ENCODE assay signal across 20 cellular contexts in genomic region chr7:84535584-84536255, GRCh38.
DNase-seq lines count a peak whose midpoint lies in the region; ATAC-seq, FAIRE-seq and TF ChIP-seq lines count a peak whose summit lies in the region.
"Had no signal": no experiment of that assay in that cellular context is flagged by ENCODE, and none has a peak within 500 bp of the region (broad histone marks: within the 10 kb centered on the region; RNA-seq: fewer than 3 reads in every experiment).

No MANE protein-coding gene starts in this region.

- H3K4me2 ChIP-seq in A549 (peak overlapping the region; percentile 76), mesendoderm (ENCODE audit: low read length) (no peak overlapping the region)

- H3K4me1 ChIP-seq in A549 (peaks cover 45% of the 10 kb centered on the region), mesendoderm (ENCODE audit: control insufficient read depth, low read depth, low read length) (peaks cover 5% of the 10 kb centered on the region)

- POLR2A ChIA-PET in A549 (lab: Yijun Ruan, JAX), result no interaction called here

- H3K9me3 Mint-ChIP-seq in activated T-cell treated with anti-CD3 and anti-CD28 coated beads, Interleukin-2, amount 50 U/mL, for 4 hours, result no peaks in the 10 kb centered on the region

- H3K9me3 ChIP-seq in A549, result no peaks in the 10 kb centered on the region

- H3K9ac ChIP-seq in mesendoderm (ENCODE audit: low read length), result no peak overlapping the region

- no peak overlapping the region for H4K8ac ChIP-seq in mesendoderm (ENCODE audit: low read depth, low read length)

- no peaks in the 10 kb centered on the region for H3K36me3 Mint-ChIP-seq in activated T-cell treated with anti-CD3 and anti-CD28 coated beads, Interleukin-2, amount 50 U/mL, for 4 hours (ENCODE audit: insufficient read depth)

- peak; percentile 74 to 75 for ATAC-seq in A549
- ATAC-seq in activated T-cell treated with anti-CD3 and anti-CD28 coated beads, Interleukin-2, amount 50 U/mL, for 4 hours, result no peak

- H3K23ac ChIP-seq in mesendoderm (ENCODE audit: low read length), result no peak overlapping the region

- H2AK5ac ChIP-seq in mesendoderm (ENCODE audit: low read length), result no peak overlapping the region

- H2BK15ac ChIP-seq in mesendoderm (replicated peaks; ENCODE audit: low read depth), result no peak overlapping the region

- H3K56ac ChIP-seq in mesendoderm (ENCODE audit: low read length), result no peak overlapping the region

- no peak overlapping the region for H3K4me3 Mint-ChIP-seq in activated T-cell treated with anti-CD3 and anti-CD28 coated beads, Interleukin-2, amount 50 U/mL, for 4 hours

- H3K4me1 Mint-ChIP-seq in activated T-cell treated with anti-CD3 and anti-CD28 coated beads, Interleukin-2, amount 50 U/mL, for 4 hours (ENCODE audit: low read depth), result no peaks in the 10 kb centered on the region

- no peaks in the 10 kb centered on the region for H3K79me1 ChIP-seq in mesendoderm (ENCODE audit: low read length)

- H3K27me3 ChIP-seq in mesendoderm (ENCODE audit: insufficient read depth, low read length, poor library complexity), result no peaks in the 10 kb centered on the region

- no peak overlapping the region for H2BK120ac ChIP-seq in mesendoderm (ENCODE audit: low read depth, low read length)

- no peaks in the 10 kb centered on the region for H3K36me3 ChIP-seq in mesendoderm (ENCODE audit: control insufficient read depth, insufficient read depth, low read length)

- TF ChIP-seq POLR2A in A549 (IDR thresholded peaks at IDR 0.05; ENCODE audit: low read length), result no peak
- TF ChIP-seq POLR2A in erythroblast (IDR thresholded peaks at IDR 0.05; ENCODE audit: low read length), result no peak

- 19% methylated on average over 3 of the region's 3 CpGs for WGBS in A549 (ENCODE audit: missing lambda C conversion rate)
- no CpG with 5 or more reads among the region's 3 CpGs for WGBS in mesendoderm (ENCODE audit: extremely low coverage, insufficient coverage, low lambda C conversion rate)

- H3K4ac ChIP-seq in mesendoderm (ENCODE audit: low read depth, low read length), result no peak overlapping the region

- H3K27me3 Mint-ChIP-seq in activated T-cell treated with anti-CD3 and anti-CD28 coated beads, Interleukin-2, amount 50 U/mL, for 4 hours (ENCODE audit: low read depth), result no peaks in the 10 kb centered on the region

- H2BK5ac ChIP-seq in mesendoderm (ENCODE audit: low read length), result no peak overlapping the region

- TF ChIP-seq RAD21 in A549 (conservative IDR thresholded peaks at IDR 0.05 in 1 of 2, IDR thresholded peaks at IDR 0.05 in 1 of 2), result no peak

- H3K18ac ChIP-seq in mesendoderm (ENCODE audit: low read length), result peak overlapping the region; percentile 39

- H3K27ac ChIP-seq in A549 (peak overlapping the region; percentile 74), VCaP (peak overlapping the region; percentile 57), mesendoderm (ENCODE audit: low read depth, low read length) (no peak overlapping the region)
- H3K27ac ChIP-seq: C4-2B, HL-60 had no signal

- CTCF ChIA-PET in A549 (lab: Yijun Ruan, JAX), result interaction anchor here (1.2 kb wide), 1 partner anchor 11 kb away, joined by 3 read pairs; no protein-coding TSS in a partner anchor

- TF ChIP-seq CTCF in A549 (IDR thresholded peaks at IDR 0.05), result no peak
- TF ChIP-seq CTCF in VCaP (conservative IDR thresholded peaks at IDR 0.05), result no peak

- H3K79me2 ChIP-seq in mesendoderm (ENCODE audit: control insufficient read depth, insufficient read depth, low read length), result no peaks in the 10 kb centered on the region

- H3K4me3 ChIP-seq in A549 (no peak overlapping the region), mesendoderm (ENCODE audit: low read length) (no peak overlapping the region)

- H4K5ac ChIP-seq in mesendoderm (ENCODE audit: low read length), result no peak overlapping the region

- DNase-seq in A549 (ENCODE audit: low read depth in 1 of 2, low spot score in 1 of 2) (peak in 1 of 2 experiments; percentile 35), HT-29 (ENCODE audit: low spot score) (peak; percentile 22), mesendoderm (no peak), erythroblast (lab: John Stamatoyannopoulos, UW) (no peak), NCI-H1417 treated with DMSO at 0.1 percent for 48 hours (lab: John Stamatoyannopoulos, UW) (no peak)
- DNase-seq in stimulated activated CD4-positive, alpha-beta T cell treated with anti-CD3 and anti-CD28 coated beads, Interleukin-4, amount 100 ng/mL, for 4 hours, result no peak
- no peak for DNase-seq in activated T-cell treated with anti-CD3 and anti-CD28 coated beads, Interleukin-2, amount 50 U/mL, for 4 hours
- DNase-seq: 8988T, COR-L47, DMS79 treated with DMSO at 0.1 percent for 48 hours, GDM1, KG1, NCI-H1048, NCI-H2171, NCI-H446 treated with DMSO at 0.1 percent for 48 hours, NCI-H748 treated with DMSO at 0.1 percent for 48 hours, SIG-M5 had no signal

- no peak for FAIRE-seq in A549 (lab: Jason Lieb, UNC)

- TF ChIP-seq EP300 in A549 (IDR thresholded peaks at IDR 0.05), result no peak

TF ChIP-seq in A549, 52 proteins besides CTCF, POLR2A, EP300 and RAD21:
- TF ChIP-seq ZSCAN20 (CRISPR knock-in tag; IDR thresholded peaks at IDR 0.05), result no peak
- TF ChIP-seq NPAS2 (CRISPR knock-in tag; IDR thresholded peaks at IDR 0.05; ENCODE audit: borderline replicate concordance), result no peak
- TF ChIP-seq RFX5 (IDR thresholded peaks at IDR 0.05), result no peak
- no peak for TF ChIP-seq EHF (CRISPR knock-in tag; IDR thresholded peaks at IDR 0.05)
- TF ChIP-seq KDM5A (IDR thresholded peaks at IDR 0.05), result no peak
- TF ChIP-seq CHD2 (IDR thresholded peaks at IDR 0.05; ENCODE audit: low read length, partially characterized antibody), result no peak
- no peak for TF ChIP-seq CBX8 (IDR thresholded peaks at IDR 0.05)
- no peak for TF ChIP-seq HES2 (IDR thresholded peaks at IDR 0.05)
- TF ChIP-seq TP53 (CRISPR knock-in tag; IDR thresholded peaks at IDR 0.05), result no peak
- TF ChIP-seq ZFP36 (IDR thresholded peaks at IDR 0.05; ENCODE audit: borderline replicate concordance, partially characterized antibody), result no peak
- TF ChIP-seq KDM1A (IDR thresholded peaks at IDR 0.05; ENCODE audit: low read depth), result no peak
- TF ChIP-seq JUN (IDR thresholded peaks at IDR 0.05), result no peak
- no peak for TF ChIP-seq PHF8 (IDR thresholded peaks at IDR 0.05; ENCODE audit: borderline replicate concordance, low read depth)
- no peak for TF ChIP-seq FOXS1 (CRISPR knock-in tag; IDR thresholded peaks at IDR 0.05)
- TF ChIP-seq ZC3H11A (IDR thresholded peaks at IDR 0.05), result no peak

Comparison
In these comparisons a context has a peak if more than half of its experiments do, and no peak if none do; other contexts are left out.
1. ATAC-seq: peak in A549 (2 of 2); none in activated T-cell treated with anti-CD3 and anti-CD28 coated beads, Interleukin-2, amount 50 U/mL, for 4 hours (0 of 2).